ENCODE assay signal across 8 cellular contexts in the genomic region with DNA sequence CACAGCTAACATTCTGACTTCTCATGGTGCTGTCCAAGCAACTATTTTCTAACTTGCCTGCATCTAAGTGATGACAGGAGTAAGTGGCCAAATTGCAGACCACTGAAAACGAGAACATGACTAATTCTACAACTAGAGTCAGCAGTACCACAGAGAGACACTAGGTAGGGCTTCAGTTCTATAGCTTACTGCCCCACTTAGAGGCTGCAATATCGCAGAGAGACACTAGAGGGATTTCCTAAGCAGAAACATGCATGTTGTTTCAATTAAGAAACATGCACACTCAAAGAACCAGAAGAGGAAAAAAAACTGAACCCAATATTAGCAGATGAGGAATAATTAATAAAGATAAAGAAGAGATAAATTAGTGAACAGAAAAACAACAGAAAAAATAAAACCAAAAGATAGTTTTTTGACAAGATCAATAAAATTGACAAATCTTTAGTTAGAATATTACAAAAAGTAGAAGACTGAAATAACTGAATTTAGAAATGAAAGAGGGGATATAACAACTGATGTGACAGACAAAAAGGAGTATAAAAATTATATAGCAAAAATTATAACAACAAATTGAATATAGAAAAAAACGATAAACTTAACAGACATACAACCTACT.
DNase-seq lines count a peak whose midpoint lies in the region; ATAC-seq and TF ChIP-seq lines count a peak whose summit lies in the region.

No MANE protein-coding gene starts in this region.

- TF ChIP-seq CTCF in OCI-LY7 (conservative IDR thresholded peaks at IDR 0.05; ENCODE audit: low read length), result peak; percentile 80
- peak; percentile 75 to 83 for TF ChIP-seq CTCF in left lung (IDR thresholded peaks at IDR 0.05)
- peak; percentile 72 to 74 for TF ChIP-seq CTCF in tibial artery (IDR thresholded peaks at IDR 0.05)

- H3K9me3 ChIP-seq in OCI-LY7 (ENCODE audit: low read length) (no peaks in the 10 kb centered on the region), left lung (no peaks in the 10 kb centered on the region), tibial artery (no peaks in the 10 kb centered on the region)

- H3K27ac ChIP-seq in OCI-LY7 (ENCODE audit: low read depth, low read length, poor library complexity, severe bottlenecking) (no peak overlapping the region), left lung (no peak overlapping the region), tibial artery (no peak overlapping the region)

- peak; percentile 51 to 60 for ATAC-seq in activated CD4-positive, CD25-positive, alpha-beta regulatory T cell treated with anti-CD3 and anti-CD28 coated beads, Interleukin-2, amount 50 U/mL, for 24 hours
- ATAC-seq in HG02642 (IDR thresholded peaks at IDR 0.05; ENCODE audit: poor library complexity, unreplicated experiment), result peak; percentile 100
- ATAC-seq in left lung, result peak; percentile 97

- intact Hi-C loops in OCI-LY7 (cut with micrococcal nuclease; ENCODE audit: unreplicated experiment) (no loop called here), left lung (cut with DNase I) (no loop called here), tibial artery (cut with DNase I; ENCODE audit: low total_unique reads) (no loop called here)

- no peaks in the 10 kb centered on the region for H3K27me3 ChIP-seq in left lung
- H3K27me3 ChIP-seq in tibial artery, result no peaks in the 10 kb centered on the region

- no peaks in the 10 kb centered on the region for H4K20me1 ChIP-seq in OCI-LY7 (ENCODE audit: insufficient read depth, low read length)

- no peak overlapping the region for H2AFZ ChIP-seq in OCI-LY7 (ENCODE audit: low read length)

- no peaks in the 10 kb centered on the region for H3K79me2 ChIP-seq in OCI-LY7 (ENCODE audit: insufficient read depth, low read depth, low read length)

- no peaks in the 10 kb centered on the region for H3K36me3 ChIP-seq in OCI-LY7 (ENCODE audit: insufficient read depth, low read length)
- H3K36me3 ChIP-seq in left lung, result no peaks in the 10 kb centered on the region
- H3K36me3 ChIP-seq in tibial artery, result no peaks in the 10 kb centered on the region

- H3K4me1 ChIP-seq in OCI-LY7 (ENCODE audit: insufficient read depth, low read length, poor library complexity, severe bottlenecking) (no peaks in the 10 kb centered on the region), left lung (no peaks in the 10 kb centered on the region), tibial artery (no peaks in the 10 kb centered on the region)

- CTCF ChIA-PET in OCI-LY7 (lab: Charles Lee; ENCODE audit: unreplicated experiment), result no interaction called here

- H3K4me3 ChIP-seq in OCI-LY7 (ENCODE audit: low read depth, low read length, poor library complexity, severe bottlenecking), result no peak overlapping the region
- no peak overlapping the region for H3K4me3 ChIP-seq in left lung
- H3K4me3 ChIP-seq in tibial artery, result no peak overlapping the region

- H3K9me2 ChIP-seq in OCI-LY7 (ENCODE audit: insufficient read depth, low read length), result no peaks in the 10 kb centered on the region

- POLR2A ChIA-PET in OCI-LY7 (lab: Charles Lee), result no interaction called here

- DNase-seq in activated CD4-positive, CD25-positive, alpha-beta regulatory T cell treated with anti-CD3 and anti-CD28 coated beads, Interleukin-2, amount 50 U/mL, for 72 hours, result no peak
- DNase-seq in OCI-LY7 (ENCODE audit: low spot score), result peak; percentile 64
- peak; percentile 36 for DNase-seq in central memory CD4-positive, alpha-beta T cell
- DNase-seq in left lung, result no peak
- DNase-seq in tibial artery, result peak in 1 of 2 donors; percentile 20
- no peak for DNase-seq in NCI-H2029 (lab: John Stamatoyannopoulos, UW)

- BruUV-seq in OCI-LY7 (replicated peaks; lab: Mats Ljungman, UMichigan), result no TSS peak

- no peak overlapping the region for H3K4me2 ChIP-seq in OCI-LY7 (ENCODE audit: low read length)

Comparison
In these comparisons a context has a peak if more than half of its experiments do, and no peak if none do; other contexts are left out.
1. DNase-seq: peak in OCI-LY7 (single experiment) and central memory CD4-positive, alpha-beta T cell (single experiment); none in activated CD4-positive, CD25-positive, alpha-beta regulatory T cell treated with anti-CD3 and anti-CD28 coated beads, Interleukin-2, amount 50 U/mL, for 72 hours (single experiment), left lung (0 of 2) and NCI-H2029 (single experiment).
2. Peak in every context shown above with its lines, with median percentiles within 50 percentile points of each other: ATAC-seq and CTCF ChIP-seq.